10 cellular contexts compared by ENCODE assay signal in the genomic region with DNA sequence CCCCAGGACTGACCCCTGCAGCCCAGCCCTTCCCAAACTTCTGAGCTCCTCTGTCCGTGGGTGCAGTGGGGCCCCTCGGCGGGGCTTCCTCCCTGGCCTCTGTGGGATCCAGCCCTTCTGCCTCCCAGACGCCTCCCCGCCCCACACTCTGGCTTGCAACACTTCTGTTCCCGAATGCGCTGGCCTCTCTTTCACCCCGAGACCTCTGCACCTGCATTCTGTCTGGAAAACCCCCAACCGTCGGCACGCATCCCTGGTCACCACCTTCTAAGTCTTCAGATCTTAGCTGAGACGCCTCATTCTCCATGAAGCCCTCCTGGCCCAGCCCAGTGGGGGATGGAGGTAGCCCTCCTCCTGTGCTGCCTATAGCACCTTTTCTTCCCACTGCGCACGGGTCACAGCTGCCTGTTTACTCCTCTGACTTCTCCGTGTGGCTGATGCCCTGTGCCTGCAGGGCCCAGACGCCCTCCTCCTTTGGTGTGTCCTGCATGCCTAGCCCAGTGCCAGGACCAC. TPM values are rescaled to one million over a fixed set of nuclear protein-coding genes. Genes with fewer than 3 reads are reported as not detected.
A peak's percentile ranks its signal among the peaks of the same experiment; 100 is the strongest.
DNase-seq lines count a peak whose midpoint lies in the region; ATAC-seq and TF ChIP-seq lines count a peak whose summit lies in the region.
"Had no signal": no experiment of that assay in that cellular context is flagged by ENCODE, and none has a peak within 500 bp of the region (broad histone marks: within the 10 kb centered on the region; RNA-seq: fewer than 3 reads in every experiment).

No MANE protein-coding gene starts in this region.

- POLR2A ChIA-PET in A673 (lab: Charles Lee; ENCODE audit: low non-redundant PET): no interaction called here
- POLR2A ChIA-PET in activated CD4-positive, alpha-beta memory T cell treated with anti-CD3 and anti-CD28 coated beads, Interleukin-2, amount 10 ng/mL, durations not matched to agents 7 days and 5 days (lab: Charles Lee): interaction anchor here (1.1 to 2.1 kb wide), 3 partner anchors 98 to 527 kb away, joined by 3 to 7 read pairs (median 3); no protein-coding TSS in a partner anchor

- H3K36me3 Mint-ChIP-seq in activated CD4-positive, alpha-beta memory T cell treated with anti-CD3 and anti-CD28 coated beads, Interleukin-2, amount 10 ng/mL, durations not matched to agents 7 days and 5 days (ENCODE audit: low read depth): no peaks in the 10 kb centered on the region
- H3K36me3 Mint-ChIP-seq: activated CD8-positive, alpha-beta memory T cell treated with anti-CD3 and anti-CD28 coated beads, Interleukin-2, amount 10 ng/mL, durations not matched to agents 7 days and 5 days had no signal

- peak; percentile 38 for ATAC-seq in HG02642 (IDR thresholded peaks at IDR 0.05; ENCODE audit: poor library complexity, unreplicated experiment)
- ATAC-seq in left lung: peak; percentile 2
- ATAC-seq in HG02885 (IDR thresholded peaks at IDR 0.05; ENCODE audit: poor library complexity, unreplicated experiment): no peak

- no peak for TF ChIP-seq CTCF in A673 (conservative IDR thresholded peaks at IDR 0.05; ENCODE audit: low read depth, low read length)
- no peak for TF ChIP-seq CTCF in left lung (IDR thresholded peaks at IDR 0.05)
- TF ChIP-seq CTCF in coronary artery (IDR thresholded peaks at IDR 0.05): no peak
- no peak for TF ChIP-seq CTCF in colonic mucosa (IDR thresholded peaks at IDR 0.05)

- H3K4me1 Mint-ChIP-seq in activated CD4-positive, alpha-beta memory T cell treated with anti-CD3 and anti-CD28 coated beads, Interleukin-2, amount 10 ng/mL, durations not matched to agents 7 days and 5 days: peaks cover 69% of the 10 kb centered on the region

- CTCF ChIA-PET in A673 (lab: Charles Lee): no interaction called here
- CTCF ChIA-PET in activated CD4-positive, alpha-beta memory T cell treated with anti-CD3 and anti-CD28 coated beads, Interleukin-2, amount 10 ng/mL, durations not matched to agents 7 days and 5 days (lab: Charles Lee): interaction anchor here (1.3 kb wide), 1 partner anchor 98 kb away, joined by 3 read pairs; no protein-coding TSS in a partner anchor

- DNase-seq in A673 (ENCODE audit: low spot score) (no peak), left lung (peak in 1 of 2 donors; percentile 93), coronary artery (ENCODE audit: low spot score) (no peak), colonic mucosa (no peak), DMS153 (lab: John Stamatoyannopoulos, UW) (no peak)
- DNase-seq in activated CD4-positive, alpha-beta memory T cell treated with anti-CD3 and anti-CD28 coated beads, Interleukin-2, amount 10 ng/mL, durations not matched to agents 7 days and 5 days: no peak

- H3K9me3 ChIP-seq in A673 (ENCODE audit: low read depth, low read length, poor library complexity, severe bottlenecking) (no peaks in the 10 kb centered on the region), left lung (no peaks in the 10 kb centered on the region), colonic mucosa (no peaks in the 10 kb centered on the region)

- no peaks in the 10 kb centered on the region for H3K27me3 ChIP-seq in A673 (replicated peaks; ENCODE audit: insufficient read depth, low read depth, low read length, poor library complexity)
- no peaks in the 10 kb centered on the region for H3K27me3 ChIP-seq in left lung
- no peaks in the 10 kb centered on the region for H3K27me3 ChIP-seq in colonic mucosa

- H3K4me3 Mint-ChIP-seq in activated CD4-positive, alpha-beta memory T cell treated with anti-CD3 and anti-CD28 coated beads, Interleukin-2, amount 10 ng/mL, durations not matched to agents 7 days and 5 days: peak overlapping the region; percentile 27
- H3K4me3 Mint-ChIP-seq: activated CD8-positive, alpha-beta memory T cell treated with anti-CD3 and anti-CD28 coated beads, Interleukin-2, amount 10 ng/mL, durations not matched to agents 7 days and 5 days had no signal

- peak overlapping the region in 1 of 2 donors; percentile 24 for H3K9ac ChIP-seq in colonic mucosa (ENCODE audit: low read depth in 2 of 2, low read length in 2 of 2)

- H3K9me3 Mint-ChIP-seq in activated CD4-positive, alpha-beta memory T cell treated with anti-CD3 and anti-CD28 coated beads, Interleukin-2, amount 10 ng/mL, durations not matched to agents 7 days and 5 days: no peaks in the 10 kb centered on the region

- H3K27me3 Mint-ChIP-seq in activated CD4-positive, alpha-beta memory T cell treated with anti-CD3 and anti-CD28 coated beads, Interleukin-2, amount 10 ng/mL, durations not matched to agents 7 days and 5 days: no peaks in the 10 kb centered on the region

- H3K4me3 ChIP-seq in A673 (ENCODE audit: low read depth, low read length, poor library complexity, severe bottlenecking) (no peak overlapping the region), left lung (peak overlapping the region in 1 of 2 donors; percentile 32), coronary artery (no peak overlapping the region), colonic mucosa (no peak overlapping the region)

- H3K27ac Mint-ChIP-seq in activated CD4-positive, alpha-beta memory T cell treated with anti-CD3 and anti-CD28 coated beads, Interleukin-2, amount 10 ng/mL, durations not matched to agents 7 days and 5 days: peak overlapping the region; percentile 86
- H3K27ac Mint-ChIP-seq: activated CD8-positive, alpha-beta memory T cell treated with anti-CD3 and anti-CD28 coated beads, Interleukin-2, amount 10 ng/mL, durations not matched to agents 7 days and 5 days had no signal

- H3K27ac ChIP-seq in A673 (ENCODE audit: low read depth, low read length, poor library complexity, severe bottlenecking) (peak overlapping the region; percentile 23), left lung (peak overlapping the region; percentile 69 to 94), coronary artery (peak overlapping the region in 1 of 2 donors; percentile 20), colonic mucosa (no peak overlapping the region)

- H3K4me1 ChIP-seq in A673 (ENCODE audit: insufficient read depth, low read length, poor library complexity, severe bottlenecking): peaks cover 16% of the 10 kb centered on the region
- peaks cover 19 to 95% of the 10 kb centered on the region in 2 donors for H3K4me1 ChIP-seq in left lung
- H3K4me1 ChIP-seq in colonic mucosa: peaks cover 4% of the 10 kb centered on the region

- no peaks in the 10 kb centered on the region for H3K36me3 ChIP-seq in A673 (ENCODE audit: insufficient read depth, low read length, poor library complexity, severe bottlenecking)
- H3K36me3 ChIP-seq in left lung: no peaks in the 10 kb centered on the region
- H3K36me3 ChIP-seq in colonic mucosa: no peaks in the 10 kb centered on the region

- BruUV-seq in A673 (replicated peaks; lab: Mats Ljungman, UMichigan): no TSS peak

- intact Hi-C loops in A673 (cut with micrococcal nuclease; ENCODE audit: unreplicated experiment): no loop called here
- intact Hi-C loops in left lung (cut with DNase I): loop anchor here in 1 of 2 donors (10.0 kb wide), 1 partner anchor 167 kb away; no protein-coding TSS in a partner anchor
- intact Hi-C loops in colonic mucosa (cut with DNase I): no loop called here

RNA-seq across cellular contexts. Expression of a gene that starts 26.4 kb away (rescaled TPM):
- total RNA-seq in A673 (2021) (not detected in 2 replicates), left lung (not detected), colonic mucosa (not detected)
- total RNA-seq in activated CD4-positive, alpha-beta memory T cell treated with anti-CD3 and anti-CD28 coated beads, Interleukin-2, amount 10 ng/mL, durations not matched to agents 7 days and 5 days: not detected
- total RNA-seq: activated CD8-positive, alpha-beta memory T cell treated with anti-CD3 and anti-CD28 coated beads, Interleukin-2, amount 10 ng/mL, durations not matched to agents 7 days and 5 days; subcutaneous adipose tissue had no signal

RNA-seq across cellular contexts. Expression of a gene that starts 43.8 kb away (rescaled TPM):
- total RNA-seq in A673 (2021) (158 and 160 TPM in 2 replicates), left lung (10 to 100 TPM in 1 of 2 donors, 1 to 10 TPM in 1; 4.8 to 12.1 TPM), colonic mucosa (10 to 100 TPM; 15.2 to 77.1 TPM)
- 10 to 100 TPM; 86.1 to 86.5 TPM for total RNA-seq in activated CD4-positive, alpha-beta memory T cell treated with anti-CD3 and anti-CD28 coated beads, Interleukin-2, amount 10 ng/mL, durations not matched to agents 7 days and 5 days
